ENCODE assay signal across 1 cellular context in the genomic region with DNA sequence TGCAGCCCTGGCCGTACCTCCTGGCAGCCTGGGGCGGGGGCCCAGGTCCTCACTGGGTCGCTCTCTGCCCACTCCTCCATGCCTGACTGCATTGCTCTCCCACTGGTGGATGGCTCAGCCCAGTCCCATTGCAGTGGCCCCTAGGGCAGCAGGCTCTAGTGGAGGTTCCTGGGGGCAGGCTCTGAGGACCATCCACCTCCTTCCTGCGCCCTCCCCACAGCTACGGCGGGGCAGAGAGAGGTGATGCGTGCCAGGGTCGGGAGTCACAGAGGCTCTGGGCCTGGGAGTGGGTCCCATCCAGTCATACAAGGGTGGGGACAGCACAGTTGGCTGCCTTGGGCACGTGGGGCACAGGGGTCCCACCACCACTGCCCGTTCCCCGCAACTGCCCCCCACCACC.
TF ChIP-seq lines count a peak whose summit lies in the region.

No MANE protein-coding gene starts in this region.

TF ChIP-seq in H1, 55 proteins besides CTCF, POLR2A, EP300 and RAD21:
- TF ChIP-seq ASH2L (IDR thresholded peaks at IDR 0.05; ENCODE audit: low read length) (no peak), RXRA (IDR thresholded peaks at IDR 0.05; ENCODE audit: insufficient read depth, low read depth, low read length) (no peak), GABPA (IDR thresholded peaks at IDR 0.05; ENCODE audit: borderline replicate concordance, insufficient read depth, low read length) (no peak), JUND (IDR thresholded peaks at IDR 0.05; ENCODE audit: low read length) (no peak), CREB1 (IDR thresholded peaks at IDR 0.05) (no peak), POU5F1 (IDR thresholded peaks at IDR 0.05; ENCODE audit: low read depth, low read length) (no peak)
- TF ChIP-seq, protein P1, sequence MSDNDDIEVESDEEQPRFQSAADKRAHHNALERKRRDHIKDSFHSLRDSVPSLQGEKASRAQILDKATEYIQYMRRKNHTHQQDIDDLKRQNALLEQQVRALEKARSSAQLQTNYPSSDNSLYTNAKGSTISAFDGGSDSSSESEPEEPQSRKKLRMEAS (IDR thresholded peaks at IDR 0.05) = no peak
